In genomic region chr15:95512906-95513305, GRCh38 we compare ENCODE assay signal across 22 cellular contexts.
"Had no signal": no experiment of that assay in that cellular context is flagged by ENCODE, and none has a peak within 500 bp of the region (broad histone marks: within the 10 kb centered on the region; RNA-seq: fewer than 3 reads in every experiment).

No MANE protein-coding gene starts in this region.

- FAIRE-seq: HepG2 had no signal

- DNase-seq: IMR-90, Karpas-422, KG1, MG63, NCI-H1092, NCI-H1105 treated with DMSO at 0.1 percent for 48 hours, NCI-H1417 treated with DMSO at 0.1 percent for 48 hours, NCI-H146, NCI-H1694 treated with DMSO at 0.1 percent for 48 hours, NCI-H1930, NCI-H2081 treated with DMSO at 0.1 percent for 48 hours, NCI-H2171, NCI-H226, NCI-H446, NCI-H510A, NCI-H524 treated with DMSO at 0.1 percent for 48 hours, NCI-H69, NCI-H774, SHP77 had no signal

- H3K4me3 ChIP-seq: MG63 had no signal

- H3K9me3 ChIP-seq: MG63 had no signal

- H3K36me3 ChIP-seq: MG63 had no signal

- H3K27me3 ChIP-seq: MG63 had no signal

- ATAC-seq: HepG2, SK-N-SH treated with all-trans-retinoic acid at 6 μM for 48 hours had no signal

- H3K27ac ChIP-seq: RWPE1 had no signal
